In the genomic region with DNA sequence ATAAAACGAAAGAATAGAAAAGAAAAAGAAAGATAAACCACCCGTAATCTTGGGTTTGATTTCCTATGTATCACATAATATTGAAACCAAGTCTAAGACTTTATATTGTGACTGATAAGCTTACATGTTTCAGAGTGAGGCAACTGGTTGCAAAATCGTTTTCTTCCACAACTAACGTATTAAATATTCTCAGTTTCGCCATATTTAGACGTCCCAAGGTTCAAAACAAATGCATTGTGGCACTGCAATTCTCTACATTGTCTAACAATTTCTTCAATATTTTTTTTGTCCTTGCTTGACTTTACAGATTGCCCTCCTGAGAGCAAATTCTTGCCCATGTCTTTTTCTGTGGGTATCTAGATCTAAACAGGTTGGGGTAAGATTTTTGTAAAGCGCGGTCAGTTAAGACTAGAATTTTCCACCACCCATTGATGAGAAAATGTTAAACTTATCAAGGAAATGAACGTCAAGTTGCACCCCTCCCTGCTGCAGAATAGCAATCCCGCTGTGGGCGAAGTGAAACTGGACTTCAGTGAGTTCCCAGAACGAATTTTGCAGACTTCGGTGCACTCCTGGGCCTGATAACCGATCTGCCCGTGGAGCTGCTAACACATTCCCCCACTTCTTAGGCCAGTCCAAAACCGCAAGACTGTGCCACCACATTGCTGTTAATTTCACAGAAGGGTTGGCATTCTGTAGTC, we compare ENCODE assay signal across 11 cellular contexts. TPM values are rescaled to one million over a fixed set of nuclear protein-coding genes. Genes with fewer than 3 reads are reported as not detected.
DNase-seq lines count a peak whose midpoint lies in the region; ATAC-seq and TF ChIP-seq lines count a peak whose summit lies in the region.
"Had no signal": no experiment of that assay in that cellular context is flagged by ENCODE, and none has a peak within 500 bp of the region (broad histone marks: within the 10 kb centered on the region; RNA-seq: fewer than 3 reads in every experiment).

No MANE protein-coding gene starts in this region.

- no peaks in the 10 kb centered on the region for H3K9me3 Mint-ChIP-seq in WTC11

- no peak for DNase-seq in WTC11 (ENCODE audit: low spot score)
- DNase-seq in stomach = no peak
- no peak for DNase-seq in kidney tubule cell (ENCODE audit: low spot score)
- no peak for DNase-seq in aorta
- DNase-seq: activated CD4-positive, alpha-beta T cell treated with anti-CD3 and anti-CD28 coated beads for 36 hours; NCI-H1092 treated with DMSO at 0.1 percent for 48 hours; occipital lobe had no signal

- H3K27me3 ChIP-seq in HUES48 (ENCODE audit: control insufficient read depth, insufficient read depth, low read length) (peaks cover 97% of the 10 kb centered on the region), iPS-15b (ENCODE audit: control insufficient read depth, insufficient read depth, low read length) (peaks cover 92% of the 10 kb centered on the region), stomach (peaks cover 0 to 96% (median 29%) of the 10 kb centered on the region in 3 donors), aorta (ENCODE audit: control insufficient read depth in 1 of 2, insufficient read depth in 2 of 2, low read length in 1 of 2) (no peaks in the 10 kb centered on the region)

- POLR2A ChIA-PET in WTC11 (lab: Charles Lee) = no interaction called here

- H3K9ac ChIP-seq in HUES48 (ENCODE audit: low read depth, low read length) (no peak overlapping the region), iPS-15b (ENCODE audit: low read depth, low read length) (no peak overlapping the region)

- TF ChIP-seq CTCF in WTC11 (IDR thresholded peaks at IDR 0.05) (no peak), stomach (IDR thresholded peaks at IDR 0.05) (no peak)

- H3K4me3 ChIP-seq in HUES48 (ENCODE audit: low read depth, low read length) = peak overlapping the region; percentile 28; the same call in 1 of the 2 replicates
- H3K4me3 ChIP-seq in iPS-15b (ENCODE audit: low read depth, low read length) = peak overlapping the region; percentile 1
- H3K4me3 ChIP-seq in stomach = peak overlapping the region; percentile 46 to 58 (median 51)
- H3K4me3 ChIP-seq in aorta (ENCODE audit: low read length in 2 of 2) = no peak overlapping the region

- H3K36me3 ChIP-seq in HUES48 (ENCODE audit: control insufficient read depth, insufficient read depth, low read length) = no peaks in the 10 kb centered on the region
- H3K36me3 ChIP-seq in iPS-15b (ENCODE audit: control insufficient read depth, insufficient read depth, low read length) = no peaks in the 10 kb centered on the region
- no peaks in the 10 kb centered on the region for H3K36me3 ChIP-seq in stomach
- H3K36me3 ChIP-seq in aorta (ENCODE audit: control insufficient read depth in 1 of 2, insufficient read depth in 2 of 2, low read length in 1 of 2) = no peaks in the 10 kb centered on the region

- no peak for TF ChIP-seq POLR2A in stomach (IDR thresholded peaks at IDR 0.05)

- CTCF ChIA-PET in WTC11 (lab: Charles Lee) = interaction anchor here (0.7 kb wide), 1 partner anchor 15 kb away, joined by 3 read pairs; no protein-coding TSS in a partner anchor

- peaks cover 98% of the 10 kb centered on the region for H3K27me3 Mint-ChIP-seq in WTC11 (ENCODE audit: low read depth)

- TF ChIP-seq EP300 in stomach (IDR thresholded peaks at IDR 0.05) = no peak

- no peaks in the 10 kb centered on the region for H3K9me3 ChIP-seq in HUES48 (ENCODE audit: control insufficient read depth, insufficient read depth, low read length)
- H3K9me3 ChIP-seq in iPS-15b (ENCODE audit: control insufficient read depth, insufficient read depth, low read length) = no peaks in the 10 kb centered on the region
- no peaks in the 10 kb centered on the region for H3K9me3 ChIP-seq in stomach
- H3K9me3 ChIP-seq in aorta (ENCODE audit: control insufficient read depth, low read length) = no peaks in the 10 kb centered on the region

- no peaks in the 10 kb centered on the region for H3K36me3 Mint-ChIP-seq in WTC11

- peak overlapping the region; percentile 81 for H3K4me3 Mint-ChIP-seq in WTC11
- H3K4me3 Mint-ChIP-seq: activated CD4-positive, alpha-beta T cell treated with anti-CD3 and anti-CD28 coated beads for 36 hours had no signal

- ATAC-seq in WTC11 (no peak), GM18511 (IDR thresholded peaks at IDR 0.05; ENCODE audit: unreplicated experiment) (no peak), GM18498 (IDR thresholded peaks at IDR 0.05; ENCODE audit: unreplicated experiment) (no peak), aorta (ENCODE audit: low FRiP score) (no peak)
- ATAC-seq: activated CD4-positive, alpha-beta T cell treated with anti-CD3 and anti-CD28 coated beads for 36 hours had no signal

- H3K4me1 Mint-ChIP-seq in WTC11 = peaks cover 88% of the 10 kb centered on the region

- 29 to 37% (median 33%) methylated on average over 16 of the region's 16 CpGs for WGBS in stomach, 5 donors
- WGBS in aorta, 2 donors = 75 to 82% methylated on average over 16 of the region's 16 CpGs

- no peak overlapping the region for H3K27ac Mint-ChIP-seq in WTC11
- H3K27ac Mint-ChIP-seq: activated CD4-positive, alpha-beta T cell treated with anti-CD3 and anti-CD28 coated beads for 36 hours had no signal

- H3K4me1 ChIP-seq in HUES48 (ENCODE audit: control insufficient read depth, insufficient read depth, low read length) (peaks cover 84% of the 10 kb centered on the region), iPS-15b (ENCODE audit: control insufficient read depth, insufficient read depth, low read length) (peaks cover 23% of the 10 kb centered on the region), stomach (peaks cover 9 to 36% (median 27%) of the 10 kb centered on the region in 4 donors), aorta (ENCODE audit: control insufficient read depth in 1 of 2, insufficient read depth in 2 of 2, low read length in 2 of 2) (no peaks in the 10 kb centered on the region)

- intact Hi-C loops in stomach (cut with DNase I; ENCODE audit: low total_unique reads) = no loop called here
- intact Hi-C loops in aorta (cut with DNase I) = loop anchor here in 1 of 2 donors (10.0 kb wide), 1 partner anchor 654 kb away; no protein-coding TSS in a partner anchor

- H3K27ac ChIP-seq in HUES48 (ENCODE audit: low read depth, low read length) = no peak overlapping the region
- H3K27ac ChIP-seq in stomach = peak overlapping the region; percentile 33 to 90 (median 87)
- H3K27ac ChIP-seq in aorta (ENCODE audit: low read depth in 1 of 2, low read length in 2 of 2) = no peak overlapping the region

TF ChIP-seq in WTC11, 78 proteins besides CTCF, POLR2A, EP300 and RAD21 (continues in another document):
- TF ChIP-seq, protein P1, sequence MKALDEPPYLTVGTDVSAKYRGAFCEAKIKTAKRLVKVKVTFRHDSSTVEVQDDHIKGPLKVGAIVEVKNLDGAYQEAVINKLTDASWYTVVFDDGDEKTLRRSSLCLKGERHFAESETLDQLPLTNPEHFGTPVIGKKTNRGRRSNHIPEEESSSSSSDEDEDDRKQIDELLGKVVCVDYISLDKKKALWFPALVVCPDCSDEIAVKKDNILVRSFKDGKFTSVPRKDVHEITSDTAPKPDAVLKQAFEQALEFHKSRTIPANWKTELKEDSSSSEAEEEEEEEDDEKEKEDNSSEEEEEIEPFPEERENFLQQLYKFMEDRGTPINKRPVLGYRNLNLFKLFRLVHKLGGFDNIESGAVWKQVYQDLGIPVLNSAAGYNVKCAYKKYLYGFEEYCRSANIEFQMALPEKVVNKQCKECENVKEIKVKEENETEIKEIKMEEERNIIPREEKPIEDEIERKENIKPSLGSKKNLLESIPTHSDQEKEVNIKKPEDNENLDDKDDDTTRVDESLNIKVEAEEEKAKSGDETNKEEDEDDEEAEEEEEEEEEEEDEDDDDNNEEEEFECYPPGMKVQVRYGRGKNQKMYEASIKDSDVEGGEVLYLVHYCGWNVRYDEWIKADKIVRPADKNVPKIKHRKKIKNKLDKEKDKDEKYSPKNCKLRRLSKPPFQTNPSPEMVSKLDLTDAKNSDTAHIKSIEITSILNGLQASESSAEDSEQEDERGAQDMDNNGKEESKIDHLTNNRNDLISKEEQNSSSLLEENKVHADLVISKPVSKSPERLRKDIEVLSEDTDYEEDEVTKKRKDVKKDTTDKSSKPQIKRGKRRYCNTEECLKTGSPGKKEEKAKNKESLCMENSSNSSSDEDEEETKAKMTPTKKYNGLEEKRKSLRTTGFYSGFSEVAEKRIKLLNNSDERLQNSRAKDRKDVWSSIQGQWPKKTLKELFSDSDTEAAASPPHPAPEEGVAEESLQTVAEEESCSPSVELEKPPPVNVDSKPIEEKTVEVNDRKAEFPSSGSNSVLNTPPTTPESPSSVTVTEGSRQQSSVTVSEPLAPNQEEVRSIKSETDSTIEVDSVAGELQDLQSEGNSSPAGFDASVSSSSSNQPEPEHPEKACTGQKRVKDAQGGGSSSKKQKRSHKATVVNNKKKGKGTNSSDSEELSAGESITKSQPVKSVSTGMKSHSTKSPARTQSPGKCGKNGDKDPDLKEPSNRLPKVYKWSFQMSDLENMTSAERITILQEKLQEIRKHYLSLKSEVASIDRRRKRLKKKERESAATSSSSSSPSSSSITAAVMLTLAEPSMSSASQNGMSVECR (CRISPR knock-in tag; IDR thresholded peaks at IDR 0.05; ENCODE audit: borderline replicate concordance) = no peak
- TF ChIP-seq IRF2 (CRISPR knock-in tag; IDR thresholded peaks at IDR 0.05; ENCODE audit: borderline replicate concordance, low read depth) (no peak), SMAD4 (CRISPR knock-in tag; IDR thresholded peaks at IDR 0.05) (no peak), ZNF423 (CRISPR knock-in tag; IDR thresholded peaks at IDR 0.05) (no peak), GABPB1 (CRISPR knock-in tag; IDR thresholded peaks at IDR 0.05) (no peak), SOX15 (CRISPR knock-in tag; IDR thresholded peaks at IDR 0.05) (no peak), ZNF671 (CRISPR knock-in tag; IDR thresholded peaks at IDR 0.05) (no peak), MLX (CRISPR knock-in tag; IDR thresholded peaks at IDR 0.05) (no peak), EMX1 (CRISPR knock-in tag; IDR thresholded peaks at IDR 0.05) (no peak), KAT7 (CRISPR knock-in tag; IDR thresholded peaks at IDR 0.05; ENCODE audit: borderline replicate concordance) (no peak), ZNF138 (CRISPR knock-in tag; conservative IDR thresholded peaks at IDR 0.05) (no peak)

RNA-seq across cellular contexts. Expression of gene TBX3, which starts 2.7 kb away (rescaled TPM):
- total RNA-seq in WTC11 (2021) = 0.89 to 2.2 TPM (median 0.92 TPM) in 3 replicates
- total RNA-seq in stomach = 10 to 100 TPM in 2 of 5 donors, 1 to 10 TPM in 2, not detected in 1; 5.7 to 12.7 (median 10.3) TPM
- 1 to 10 TPM; 2.5 to 4.9 (median 3.5) TPM for polyA plus RNA-seq in stomach
- 1 to 10 TPM; 3.7 to 6.8 TPM for total RNA-seq in aorta
- 1 to 10 TPM; 2.2 to 5.1 TPM for polyA plus RNA-seq in aorta
- total RNA-seq: activated CD4-positive, alpha-beta T cell treated with anti-CD3 and anti-CD28 coated beads for 36 hours had no signal

Comparison
In these comparisons a context has a peak if more than half of its experiments do, and no peak if none do; other contexts are left out.
1. H3K27ac ChIP-seq: peak in stomach (5 of 5); none in HUES48 (single experiment) and aorta (0 of 2).
2. H3K4me3 ChIP-seq: peak in HUES48 (single experiment), iPS-15b (single experiment) and stomach (4 of 4); none in aorta (0 of 2).